Comparison of ENCODE assay signal across 24 cellular contexts in the genomic region with DNA sequence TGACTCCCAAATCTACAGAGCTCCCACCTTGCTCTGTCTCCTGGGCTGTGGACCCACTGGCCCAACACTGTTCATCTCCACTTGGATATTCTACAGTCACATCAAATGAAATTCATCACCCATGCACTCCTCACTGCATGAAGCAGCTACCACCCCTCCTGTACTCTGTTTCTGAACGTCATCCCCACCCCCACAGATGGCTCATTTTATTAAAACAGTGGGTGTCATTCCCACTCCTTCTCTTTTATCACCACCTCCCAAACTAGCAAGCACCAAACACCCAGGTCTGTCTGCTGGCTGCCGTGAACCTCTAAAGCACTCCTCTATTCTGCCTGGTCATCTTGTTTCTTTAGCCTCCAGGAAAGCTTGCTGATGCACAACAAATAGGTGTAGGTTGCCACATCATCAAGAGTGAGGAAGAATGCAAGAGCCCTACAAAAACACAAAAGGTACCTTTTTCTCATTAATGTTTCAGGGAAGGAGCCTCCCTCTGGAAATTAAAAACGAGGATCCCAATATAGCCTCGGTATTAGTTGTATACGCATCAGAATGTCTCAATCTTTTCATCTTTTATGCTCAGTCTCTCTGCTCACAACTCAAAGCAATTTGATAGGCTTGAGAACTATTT.
"Had no signal": no experiment of that assay in that cellular context is flagged by ENCODE, and none has a peak within 500 bp of the region (broad histone marks: within the 10 kb centered on the region; RNA-seq: fewer than 3 reads in every experiment).

No MANE protein-coding gene starts in this region.

- H3K27ac Mint-ChIP-seq: activated CD4-positive, alpha-beta T cell treated with anti-CD3 and anti-CD28 coated beads, Interleukin-2, amount 10 ng/mL, durations not matched to agents 7 days and 5 days; immature natural killer cell; memory B cell; stimulated activated effector memory CD8-positive, alpha-beta T cell treated with anti-CD3 and anti-CD28 coated beads, Interleukin-12 subunit alpha, Interleukin-12 subunit beta, amount 100 ng/mL, for 72 hours; T-cell had no signal

- H3K36me3 ChIP-seq: neutrophil, thoracic aorta, upper lobe of right lung had no signal

- H3K27me3 Mint-ChIP-seq: activated CD4-positive, alpha-beta T cell treated with anti-CD3 and anti-CD28 coated beads, Interleukin-2, amount 10 ng/mL, durations not matched to agents 7 days and 5 days; central memory CD8-positive, alpha-beta T cell; memory B cell; naive thymus-derived CD4-positive, alpha-beta T cell; T-cell had no signal

- H3K4me3 ChIP-seq: body of pancreas, coronary artery, heart left ventricle, thoracic aorta, upper lobe of right lung had no signal

- H3K9me3 ChIP-seq: body of pancreas, heart left ventricle, neutrophil, SK-N-SH, thoracic aorta, upper lobe of right lung had no signal

- H3K4me1 Mint-ChIP-seq: central memory CD8-positive, alpha-beta T cell had no signal

- H3K9me3 Mint-ChIP-seq: central memory CD8-positive, alpha-beta T cell; immature natural killer cell; stimulated activated effector memory CD8-positive, alpha-beta T cell treated with anti-CD3 and anti-CD28 coated beads, Interleukin-12 subunit alpha, Interleukin-12 subunit beta, amount 100 ng/mL, for 72 hours had no signal

- H3K27me3 ChIP-seq: body of pancreas, heart left ventricle, neutrophil, upper lobe of right lung had no signal

- H3K4me1 ChIP-seq: parathyroid adenoma had no signal

- ATAC-seq: body of pancreas; heart left ventricle; left ventricle myocardium superior; naive thymus-derived CD4-positive, alpha-beta T cell; sciatic nerve; stimulated activated effector memory CD8-positive, alpha-beta T cell treated with anti-CD3 and anti-CD28 coated beads, Interleukin-12 subunit alpha, Interleukin-12 subunit beta, amount 100 ng/mL, for 72 hours; T-cell; upper lobe of right lung had no signal

- H3K4me3 Mint-ChIP-seq: activated CD4-positive, alpha-beta T cell treated with anti-CD3 and anti-CD28 coated beads, Interleukin-2, amount 10 ng/mL, durations not matched to agents 7 days and 5 days; central memory CD8-positive, alpha-beta T cell; immature natural killer cell; memory B cell; naive thymus-derived CD4-positive, alpha-beta T cell; stimulated activated effector memory CD8-positive, alpha-beta T cell treated with anti-CD3 and anti-CD28 coated beads, Interleukin-12 subunit alpha, Interleukin-12 subunit beta, amount 100 ng/mL, for 72 hours; T-cell had no signal

- DNase-seq: activated CD4-positive, alpha-beta T cell treated with anti-CD3 and anti-CD28 coated beads, Interleukin-2, amount 10 ng/mL, durations not matched to agents 7 days and 5 days; activated CD4-positive, CD25-positive, alpha-beta regulatory T cell; activated gamma-delta T cell treated with Interleukin-2 at 50 U/mL for 16 hours; body of pancreas; erythroblast; foreskin melanocyte; heart left ventricle; immature natural killer cell; left ventricle myocardium superior; naive thymus-derived CD4-positive, alpha-beta T cell; SK-N-SH; stimulated activated CD4-positive, alpha-beta T cell treated with anti-CD3 and anti-CD28 coated beads, Interleukin-4, amount 100 ng/mL, for 24 hours; T-cell; T-helper 9 cell; upper lobe of right lung had no signal

- H3K27ac ChIP-seq: body of pancreas, coronary artery, heart left ventricle, neutrophil, parathyroid adenoma, thoracic aorta, upper lobe of right lung had no signal

- FAIRE-seq: endometrium had no signal
